ENCODE assay signal across 8 cellular contexts in genomic region chr18:21112140-21112473, GRCh38. TPM values are rescaled to one million over a fixed set of nuclear protein-coding genes. Genes with fewer than 3 reads are reported as not detected.
DNase-seq lines count a peak whose midpoint lies in the region; ATAC-seq and TF ChIP-seq lines count a peak whose summit lies in the region.

No MANE protein-coding gene starts in this region.

- H3K4me3 ChIP-seq in IMR-90 (ENCODE audit: insufficient read depth, low read depth, low read length) (peak overlapping the region; percentile 91), iPS-11a (ENCODE audit: low read depth, low read length) (peak overlapping the region; percentile 63)

- H2AK5ac ChIP-seq in IMR-90 (ENCODE audit: low read depth, low read length), result no peak overlapping the region

- no peaks in the 10 kb centered on the region for H3K27me3 ChIP-seq in IMR-90 (ENCODE audit: control insufficient read depth, insufficient read depth, low read length)

- H3K36me3 Mint-ChIP-seq in CD14-positive monocyte, result no peaks in the 10 kb centered on the region
- H3K36me3 Mint-ChIP-seq in activated naive CD4-positive, alpha-beta T cell treated with anti-CD3 and anti-CD28 coated beads, Interleukin-2, amount 50 U/mL, for 24 hours, result peaks cover 3% of the 10 kb centered on the region

- ATAC-seq in IMR-90 (ENCODE audit: low read depth), result peak; percentile 42
- ATAC-seq in esophagus mucosa, result no peak
- ATAC-seq in GM18519 (IDR thresholded peaks at IDR 0.05; ENCODE audit: low FRiP score, unreplicated experiment), result no peak
- ATAC-seq in GM18868 (IDR thresholded peaks at IDR 0.05; ENCODE audit: unreplicated experiment), result no peak

- peak overlapping the region; percentile 80 for H2BK5ac ChIP-seq in IMR-90 (ENCODE audit: low read depth, low read length, poor library complexity, severe bottlenecking)

- H3K4me2 ChIP-seq in IMR-90 (ENCODE audit: low read depth, low read length), result peak overlapping the region; percentile 93

- 0 out of 2 replicates have a peak overlapping the region, but pooled peaks have one; percentile 17 for H4K91ac ChIP-seq in IMR-90 (ENCODE audit: insufficient read depth, low read depth, low read length)

- H3K36me3 ChIP-seq in IMR-90 (ENCODE audit: control insufficient read depth, insufficient read depth, low read length), result no peaks in the 10 kb centered on the region

- H3K14ac ChIP-seq in IMR-90 (replicated peaks; ENCODE audit: low read depth, low read length), result peak overlapping the region; percentile 54

- peak overlapping the region in 1 of 2 experiments; percentile 65; a peak in 1 of 4 replicates for H4K8ac ChIP-seq in IMR-90 (ENCODE audit: low read depth in 2 of 2, low read length in 2 of 2)

- dilution Hi-C loops in IMR-90 (cut with HindIII; ENCODE audit: low sequenced_read_pairs, unreplicated experiment), result no loop called here

- H3K79me1 ChIP-seq in IMR-90 (ENCODE audit: low read depth in 1 of 2, low read length in 2 of 2), result peaks cover 0 to 16% of the 10 kb centered on the region in 2 experiments; a peak in 3 of 4 replicates

- DNase-seq in CD14-positive monocyte (ENCODE audit: low spot score), result no peak
- DNase-seq in IMR-90, result no peak
- peak; percentile 55 to 59 for DNase-seq in stimulated activated CD4-positive, alpha-beta T cell treated with anti-CD3 and anti-CD28 coated beads, Interleukin-2, amount 100 ng/mL, for 24 hours

- POLR2A ChIA-PET in IMR-90 (lab: Charles Lee; ENCODE audit: unreplicated experiment), result interaction anchor here (0.5 to 1.0 kb wide), 5 partner anchors 18 to 117 kb away, joined by 3 to 7 read pairs (median 4); no protein-coding TSS in a partner anchor

- peak overlapping the region; percentile 67 for H2BK120ac ChIP-seq in IMR-90 (ENCODE audit: low read depth, low read length)

- H3K4me1 ChIP-seq in IMR-90 (ENCODE audit: control insufficient read depth, insufficient read depth, low read length), result peaks cover 7% of the 10 kb centered on the region

- TF ChIP-seq RAD21 in IMR-90 (IDR thresholded peaks at IDR 0.05; ENCODE audit: low read length), result no peak

- H3K9me3 ChIP-seq in IMR-90 (ENCODE audit: control insufficient read depth, insufficient read depth, low read length), result no peaks in the 10 kb centered on the region

- 0% methylated on average over 5 of the region's 16 CpGs; no CpG with 5 or more reads in 1 of the 2 experiments for WGBS in IMR-90 (ENCODE audit: extremely low coverage in 2 of 2, insufficient read length in 1 of 2), 2 experiments

- H3K56ac ChIP-seq in IMR-90 (ENCODE audit: extremely low read depth, insufficient read depth, low read length), result peak overlapping the region; percentile 72

- H3K9me3 Mint-ChIP-seq in CD14-positive monocyte, result no peaks in the 10 kb centered on the region
- no peaks in the 10 kb centered on the region for H3K9me3 Mint-ChIP-seq in activated naive CD4-positive, alpha-beta T cell treated with anti-CD3 and anti-CD28 coated beads, Interleukin-2, amount 50 U/mL, for 24 hours

- H3K18ac ChIP-seq in IMR-90 (ENCODE audit: low read depth, low read length), result peak overlapping the region; percentile 83

- intact Hi-C loops in CD14-positive monocyte (cut with micrococcal nuclease) (loop anchor here in 1 of 2 donors (10.0 kb wide), 1 partner anchor 53 kb away; no protein-coding TSS in a partner anchor), IMR-90 (cut with micrococcal nuclease) (loop anchor here (1.0 to 5.0 kb wide), 6 partner anchors 45 to 140 kb away; no protein-coding TSS in a partner anchor)

- no peak for TF ChIP-seq POLR2A in IMR-90 (IDR thresholded peaks at IDR 0.05; ENCODE audit: low read depth, low read length)

- in situ Hi-C loops in IMR-90 (cut with MboI; ENCODE audit: low sequenced_read_pairs), result loop anchor here (5.0 kb wide), 1 partner anchor 60 kb away; no protein-coding TSS in a partner anchor

- peaks cover 4% of the 10 kb centered on the region; the same call in 1 of the 2 replicates for H3K9me1 ChIP-seq in IMR-90 (ENCODE audit: insufficient read depth, low read length)

- no peak overlapping the region for H2AK9ac ChIP-seq in IMR-90 (replicated peaks; ENCODE audit: low read depth, low read length, poor library complexity)

- peak overlapping the region; percentile 95 to 97 for H3K4me3 Mint-ChIP-seq in CD14-positive monocyte
- H3K4me3 Mint-ChIP-seq in activated naive CD4-positive, alpha-beta T cell treated with anti-CD3 and anti-CD28 coated beads, Interleukin-2, amount 50 U/mL, for 24 hours, result no peak overlapping the region

- H4K20me1 ChIP-seq in IMR-90 (ENCODE audit: insufficient read depth, low read length), result peaks cover 40% of the 10 kb centered on the region

- H3K9ac ChIP-seq in IMR-90 (ENCODE audit: low read depth, low read length), result peak overlapping the region; percentile 86

- CTCF ChIA-PET in IMR-90 (lab: Yijun Ruan, JAX), result interaction anchor here (0.5 to 1.7 kb wide), 2 partner anchors 17 to 67 kb away, joined by 3 to 5 read pairs; no protein-coding TSS in a partner anchor

- peak overlapping the region; percentile 25; the same call in 1 of the 3 replicates for H2BK15ac ChIP-seq in IMR-90 (ENCODE audit: low read depth, low read length)

- H4K5ac ChIP-seq in IMR-90 (ENCODE audit: low read depth, low read length), result peak overlapping the region; percentile 16; the same call in 1 of the 2 replicates

- peak overlapping the region; percentile 96 to 98 (median 97) for H3K27ac Mint-ChIP-seq in CD14-positive monocyte
- H3K27ac Mint-ChIP-seq in activated naive CD4-positive, alpha-beta T cell treated with anti-CD3 and anti-CD28 coated beads, Interleukin-2, amount 50 U/mL, for 24 hours, result peak overlapping the region; percentile 73

- peak overlapping the region; percentile 77 for H3K23ac ChIP-seq in IMR-90 (ENCODE audit: low read depth, low read length)

- peaks cover 13% of the 10 kb centered on the region for H3K4me1 Mint-ChIP-seq in CD14-positive monocyte
- H3K4me1 Mint-ChIP-seq in activated naive CD4-positive, alpha-beta T cell treated with anti-CD3 and anti-CD28 coated beads, Interleukin-2, amount 50 U/mL, for 24 hours, result peaks cover 6% of the 10 kb centered on the region

- TSS peak; percentile 50 for BruUV-seq in IMR-90 (replicated peaks; lab: Mats Ljungman, UMichigan)

- H3K27me3 Mint-ChIP-seq in CD14-positive monocyte (ENCODE audit: low read depth in 3 of 3), result no peaks in the 10 kb centered on the region
- H3K27me3 Mint-ChIP-seq in activated naive CD4-positive, alpha-beta T cell treated with anti-CD3 and anti-CD28 coated beads, Interleukin-2, amount 50 U/mL, for 24 hours, result no peaks in the 10 kb centered on the region

- TF ChIP-seq CTCF in CD14-positive monocyte (IDR thresholded peaks at IDR 0.05) (no peak), IMR-90 (conservative IDR thresholded peaks at IDR 0.05; ENCODE audit: low read depth, low read length) (no peak)

- peak overlapping the region; percentile 85 for H2AFZ ChIP-seq in IMR-90 (replicated peaks; ENCODE audit: low read length, poor library complexity)

- H3K27ac ChIP-seq in IMR-90 (ENCODE audit: insufficient read depth, low read length), result peak overlapping the region; percentile 94

- peak overlapping the region; percentile 33; the same call in 1 of the 2 replicates for H2BK20ac ChIP-seq in IMR-90 (ENCODE audit: low read depth, low read length)

- peak overlapping the region; percentile 62 for H3K4ac ChIP-seq in IMR-90 (ENCODE audit: low read depth, low read length)

TF ChIP-seq in IMR-90, 13 proteins besides CTCF, POLR2A, EP300 and RAD21:
- no peak for TF ChIP-seq MAFK (IDR thresholded peaks at IDR 0.05; ENCODE audit: low read depth, low read length)
- no peak for TF ChIP-seq FOS (IDR thresholded peaks at IDR 0.05; ENCODE audit: low read depth, low read length)

RNA-seq across cellular contexts. Expression of gene ROCK1, which starts 0.5 kb away (rescaled TPM):
- polyA plus RNA-seq in CD14-positive monocyte (10 to 100 TPM; 10.2 to 20.3 TPM), IMR-90 (2012; rRNA removed) (8.6 and 9.9 TPM in 2 replicates)
- total RNA-seq in IMR-90 (2012; rRNA removed) (17.0 and 33.6 TPM in 2 replicates), esophagus mucosa (16.8 TPM)
- 1.6 and 1.8 TPM in 2 replicates for polyA plus RNA-seq in IMR-90 (2012; cell fraction: cytosol; rRNA removed)
- polyA plus RNA-seq in IMR-90 (2012; cell fraction: nucleus; rRNA removed; ENCODE audit: low replicate concordance), result 4.7 and 21.9 TPM in 2 replicates

Comparison
In these comparisons a context has a peak if more than half of its experiments do, and no peak if none do; other contexts are left out.
1. DNase-seq: peak in stimulated activated CD4-positive, alpha-beta T cell treated with anti-CD3 and anti-CD28 coated beads, Interleukin-2, amount 100 ng/mL, for 24 hours (2 of 2); none in CD14-positive monocyte (single experiment) and IMR-90 (single experiment).